Comparison of ENCODE assay signal across 1 cellular context in the genomic region with DNA sequence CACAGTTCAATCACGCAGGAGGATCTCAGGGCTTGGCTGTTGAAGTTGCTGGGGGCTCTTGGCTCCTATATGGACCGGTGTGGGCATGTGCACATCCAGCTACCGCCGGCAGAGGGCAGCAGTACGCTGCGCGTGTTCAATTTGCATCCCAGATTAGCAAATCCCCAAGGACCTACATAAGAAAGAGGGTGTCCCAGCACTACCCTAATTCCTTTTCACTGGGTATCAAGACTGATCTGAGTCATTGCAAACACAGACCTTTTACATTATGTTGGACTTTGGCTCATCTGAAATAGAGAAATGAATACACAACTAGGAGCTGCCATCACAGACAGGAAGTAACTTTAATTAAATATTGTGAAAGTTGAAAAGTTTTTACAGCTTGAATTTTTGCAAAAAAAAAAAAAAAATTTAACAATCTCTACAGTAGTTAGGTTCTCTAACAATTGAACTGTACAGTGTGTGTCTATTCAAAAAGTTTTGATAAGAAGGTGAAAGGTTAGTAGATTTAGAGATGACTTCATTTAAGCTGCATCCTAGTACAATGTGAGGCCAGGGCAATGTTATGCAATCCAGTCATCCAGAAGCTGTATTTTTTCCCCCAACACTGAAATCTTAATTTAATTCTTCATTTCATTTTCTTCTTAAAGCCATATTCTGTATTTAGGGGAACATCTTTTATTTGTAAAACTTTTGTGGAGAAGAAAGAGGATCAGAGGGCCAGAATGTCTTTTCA.
TF ChIP-seq lines count a peak whose summit lies in the region.

No MANE protein-coding gene starts in this region.

TF ChIP-seq in GM12878, 131 proteins besides CTCF, POLR2A, EP300 and RAD21 (continued from another document):
- TF ChIP-seq, protein P1, sequence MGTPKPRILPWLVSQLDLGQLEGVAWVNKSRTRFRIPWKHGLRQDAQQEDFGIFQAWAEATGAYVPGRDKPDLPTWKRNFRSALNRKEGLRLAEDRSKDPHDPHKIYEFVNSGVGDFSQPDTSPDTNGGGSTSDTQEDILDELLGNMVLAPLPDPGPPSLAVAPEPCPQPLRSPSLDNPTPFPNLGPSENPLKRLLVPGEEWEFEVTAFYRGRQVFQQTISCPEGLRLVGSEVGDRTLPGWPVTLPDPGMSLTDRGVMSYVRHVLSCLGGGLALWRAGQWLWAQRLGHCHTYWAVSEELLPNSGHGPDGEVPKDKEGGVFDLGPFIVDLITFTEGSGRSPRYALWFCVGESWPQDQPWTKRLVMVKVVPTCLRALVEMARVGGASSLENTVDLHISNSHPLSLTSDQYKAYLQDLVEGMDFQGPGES (IDR thresholded peaks at IDR 0.05): 0 out of 2 replicates have a peak, but pooled peaks have one; percentile 19
- TF ChIP-seq, protein P2, sequence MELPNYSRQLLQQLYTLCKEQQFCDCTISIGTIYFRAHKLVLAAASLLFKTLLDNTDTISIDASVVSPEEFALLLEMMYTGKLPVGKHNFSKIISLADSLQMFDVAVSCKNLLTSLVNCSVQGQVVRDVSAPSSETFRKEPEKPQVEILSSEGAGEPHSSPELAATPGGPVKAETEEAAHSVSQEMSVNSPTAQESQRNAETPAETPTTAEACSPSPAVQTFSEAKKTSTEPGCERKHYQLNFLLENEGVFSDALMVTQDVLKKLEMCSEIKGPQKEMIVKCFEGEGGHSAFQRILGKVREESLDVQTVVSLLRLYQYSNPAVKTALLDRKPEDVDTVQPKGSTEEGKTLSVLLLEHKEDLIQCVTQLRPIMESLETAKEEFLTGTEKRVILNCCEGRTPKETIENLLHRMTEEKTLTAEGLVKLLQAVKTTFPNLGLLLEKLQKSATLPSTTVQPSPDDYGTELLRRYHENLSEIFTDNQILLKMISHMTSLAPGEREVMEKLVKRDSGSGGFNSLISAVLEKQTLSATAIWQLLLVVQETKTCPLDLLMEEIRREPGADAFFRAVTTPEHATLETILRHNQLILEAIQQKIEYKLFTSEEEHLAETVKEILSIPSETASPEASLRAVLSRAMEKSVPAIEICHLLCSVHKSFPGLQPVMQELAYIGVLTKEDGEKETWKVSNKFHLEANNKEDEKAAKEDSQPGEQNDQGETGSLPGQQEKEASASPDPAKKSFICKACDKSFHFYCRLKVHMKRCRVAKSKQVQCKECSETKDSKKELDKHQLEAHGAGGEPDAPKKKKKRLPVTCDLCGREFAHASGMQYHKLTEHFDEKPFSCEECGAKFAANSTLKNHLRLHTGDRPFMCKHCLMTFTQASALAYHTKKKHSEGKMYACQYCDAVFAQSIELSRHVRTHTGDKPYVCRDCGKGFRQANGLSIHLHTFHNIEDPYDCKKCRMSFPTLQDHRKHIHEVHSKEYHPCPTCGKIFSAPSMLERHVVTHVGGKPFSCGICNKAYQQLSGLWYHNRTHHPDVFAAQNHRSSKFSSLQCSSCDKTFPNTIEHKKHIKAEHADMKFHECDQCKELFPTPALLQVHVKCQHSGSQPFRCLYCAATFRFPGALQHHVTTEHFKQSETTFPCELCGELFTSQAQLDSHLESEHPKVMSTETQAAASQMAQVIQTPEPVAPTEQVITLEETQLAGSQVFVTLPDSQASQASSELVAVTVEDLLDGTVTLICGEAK (IDR thresholded peaks at IDR 0.05; ENCODE audit: borderline replicate concordance): no peak; the same call in 1 of the 2 replicates
- TF ChIP-seq BACH1 (IDR thresholded peaks at IDR 0.05; ENCODE audit: borderline replicate concordance): no peak; the same call in 1 of the 2 replicates
- peak; percentile 44; the same call in 1 of the 2 replicates for TF ChIP-seq NR2F1 (conservative IDR thresholded peaks at IDR 0.05)
- no peak for TF ChIP-seq SIN3A (IDR thresholded peaks at IDR 0.05; ENCODE audit: low read depth, low read length)
- peak; percentile 88; the same call in 2 of the 3 replicates for TF ChIP-seq POU2F2 (IDR thresholded peaks at IDR 0.05; ENCODE audit: borderline replicate concordance, low read depth, low read length)
- TF ChIP-seq, protein P3, sequence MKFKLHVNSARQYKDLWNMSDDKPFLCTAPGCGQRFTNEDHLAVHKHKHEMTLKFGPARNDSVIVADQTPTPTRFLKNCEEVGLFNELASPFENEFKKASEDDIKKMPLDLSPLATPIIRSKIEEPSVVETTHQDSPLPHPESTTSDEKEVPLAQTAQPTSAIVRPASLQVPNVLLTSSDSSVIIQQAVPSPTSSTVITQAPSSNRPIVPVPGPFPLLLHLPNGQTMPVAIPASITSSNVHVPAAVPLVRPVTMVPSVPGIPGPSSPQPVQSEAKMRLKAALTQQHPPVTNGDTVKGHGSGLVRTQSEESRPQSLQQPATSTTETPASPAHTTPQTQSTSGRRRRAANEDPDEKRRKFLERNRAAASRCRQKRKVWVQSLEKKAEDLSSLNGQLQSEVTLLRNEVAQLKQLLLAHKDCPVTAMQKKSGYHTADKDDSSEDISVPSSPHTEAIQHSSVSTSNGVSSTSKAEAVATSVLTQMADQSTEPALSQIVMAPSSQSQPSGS (IDR thresholded peaks at IDR 0.05; ENCODE audit: low read length): peak; percentile 72
- TF ChIP-seq, protein P4, sequence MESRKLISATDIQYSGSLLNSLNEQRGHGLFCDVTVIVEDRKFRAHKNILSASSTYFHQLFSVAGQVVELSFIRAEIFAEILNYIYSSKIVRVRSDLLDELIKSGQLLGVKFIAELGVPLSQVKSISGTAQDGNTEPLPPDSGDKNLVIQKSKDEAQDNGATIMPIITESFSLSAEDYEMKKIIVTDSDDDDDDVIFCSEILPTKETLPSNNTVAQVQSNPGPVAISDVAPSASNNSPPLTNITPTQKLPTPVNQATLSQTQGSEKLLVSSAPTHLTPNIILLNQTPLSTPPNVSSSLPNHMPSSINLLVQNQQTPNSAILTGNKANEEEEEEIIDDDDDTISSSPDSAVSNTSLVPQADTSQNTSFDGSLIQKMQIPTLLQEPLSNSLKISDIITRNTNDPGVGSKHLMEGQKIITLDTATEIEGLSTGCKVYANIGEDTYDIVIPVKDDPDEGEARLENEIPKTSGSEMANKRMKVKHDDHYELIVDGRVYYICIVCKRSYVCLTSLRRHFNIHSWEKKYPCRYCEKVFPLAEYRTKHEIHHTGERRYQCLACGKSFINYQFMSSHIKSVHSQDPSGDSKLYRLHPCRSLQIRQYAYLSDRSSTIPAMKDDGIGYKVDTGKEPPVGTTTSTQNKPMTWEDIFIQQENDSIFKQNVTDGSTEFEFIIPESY (IDR thresholded peaks at IDR 0.05): peak; percentile 31; the same call in 1 of the 2 replicates
- TF ChIP-seq, protein P5, sequence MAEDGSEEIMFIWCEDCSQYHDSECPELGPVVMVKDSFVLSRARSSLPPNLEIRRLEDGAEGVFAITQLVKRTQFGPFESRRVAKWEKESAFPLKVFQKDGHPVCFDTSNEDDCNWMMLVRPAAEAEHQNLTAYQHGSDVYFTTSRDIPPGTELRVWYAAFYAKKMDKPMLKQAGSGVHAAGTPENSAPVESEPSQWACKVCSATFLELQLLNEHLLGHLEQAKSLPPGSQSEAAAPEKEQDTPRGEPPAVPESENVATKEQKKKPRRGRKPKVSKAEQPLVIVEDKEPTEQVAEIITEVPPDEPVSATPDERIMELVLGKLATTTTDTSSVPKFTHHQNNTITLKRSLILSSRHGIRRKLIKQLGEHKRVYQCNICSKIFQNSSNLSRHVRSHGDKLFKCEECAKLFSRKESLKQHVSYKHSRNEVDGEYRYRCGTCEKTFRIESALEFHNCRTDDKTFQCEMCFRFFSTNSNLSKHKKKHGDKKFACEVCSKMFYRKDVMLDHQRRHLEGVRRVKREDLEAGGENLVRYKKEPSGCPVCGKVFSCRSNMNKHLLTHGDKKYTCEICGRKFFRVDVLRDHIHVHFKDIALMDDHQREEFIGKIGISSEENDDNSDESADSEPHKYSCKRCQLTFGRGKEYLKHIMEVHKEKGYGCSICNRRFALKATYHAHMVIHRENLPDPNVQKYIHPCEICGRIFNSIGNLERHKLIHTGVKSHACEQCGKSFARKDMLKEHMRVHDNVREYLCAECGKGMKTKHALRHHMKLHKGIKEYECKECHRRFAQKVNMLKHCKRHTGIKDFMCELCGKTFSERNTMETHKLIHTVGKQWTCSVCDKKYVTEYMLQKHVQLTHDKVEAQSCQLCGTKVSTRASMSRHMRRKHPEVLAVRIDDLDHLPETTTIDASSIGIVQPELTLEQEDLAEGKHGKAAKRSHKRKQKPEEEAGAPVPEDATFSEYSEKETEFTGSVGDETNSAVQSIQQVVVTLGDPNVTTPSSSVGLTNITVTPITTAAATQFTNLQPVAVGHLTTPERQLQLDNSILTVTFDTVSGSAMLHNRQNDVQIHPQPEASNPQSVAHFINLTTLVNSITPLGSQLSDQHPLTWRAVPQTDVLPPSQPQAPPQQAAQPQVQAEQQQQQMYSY (CRISPR knock-in tag; IDR thresholded peaks at IDR 0.05): no peak
- 0 out of 2 replicates have a peak, but pooled peaks have one; percentile 46 for TF ChIP-seq YBX1 (IDR thresholded peaks at IDR 0.05)
- TF ChIP-seq, protein P6, sequence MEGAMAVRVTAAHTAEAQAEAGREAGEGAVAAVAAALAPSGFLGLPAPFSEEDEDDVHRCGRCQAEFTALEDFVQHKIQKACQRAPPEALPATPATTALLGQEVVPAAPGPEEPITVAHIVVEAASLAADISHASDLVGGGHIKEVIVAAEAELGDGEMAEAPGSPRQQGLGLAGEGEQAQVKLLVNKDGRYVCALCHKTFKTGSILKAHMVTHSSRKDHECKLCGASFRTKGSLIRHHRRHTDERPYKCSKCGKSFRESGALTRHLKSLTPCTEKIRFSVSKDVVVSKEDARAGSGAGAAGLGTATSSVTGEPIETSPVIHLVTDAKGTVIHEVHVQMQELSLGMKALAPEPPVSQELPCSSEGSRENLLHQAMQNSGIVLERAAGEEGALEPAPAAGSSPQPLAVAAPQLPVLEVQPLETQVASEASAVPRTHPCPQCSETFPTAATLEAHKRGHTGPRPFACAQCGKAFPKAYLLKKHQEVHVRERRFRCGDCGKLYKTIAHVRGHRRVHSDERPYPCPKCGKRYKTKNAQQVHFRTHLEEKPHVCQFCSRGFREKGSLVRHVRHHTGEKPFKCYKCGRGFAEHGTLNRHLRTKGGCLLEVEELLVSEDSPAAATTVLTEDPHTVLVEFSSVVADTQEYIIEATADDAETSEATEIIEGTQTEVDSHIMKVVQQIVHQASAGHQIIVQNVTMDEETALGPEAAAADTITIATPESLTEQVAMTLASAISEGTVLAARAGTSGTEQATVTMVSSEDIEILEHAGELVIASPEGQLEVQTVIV (IDR thresholded peaks at IDR 0.05; ENCODE audit: borderline replicate concordance, partially characterized antibody): no peak
- no peak for TF ChIP-seq ASH2L (IDR thresholded peaks at IDR 0.05; ENCODE audit: borderline replicate concordance, low read depth)
- TF ChIP-seq, protein P7, sequence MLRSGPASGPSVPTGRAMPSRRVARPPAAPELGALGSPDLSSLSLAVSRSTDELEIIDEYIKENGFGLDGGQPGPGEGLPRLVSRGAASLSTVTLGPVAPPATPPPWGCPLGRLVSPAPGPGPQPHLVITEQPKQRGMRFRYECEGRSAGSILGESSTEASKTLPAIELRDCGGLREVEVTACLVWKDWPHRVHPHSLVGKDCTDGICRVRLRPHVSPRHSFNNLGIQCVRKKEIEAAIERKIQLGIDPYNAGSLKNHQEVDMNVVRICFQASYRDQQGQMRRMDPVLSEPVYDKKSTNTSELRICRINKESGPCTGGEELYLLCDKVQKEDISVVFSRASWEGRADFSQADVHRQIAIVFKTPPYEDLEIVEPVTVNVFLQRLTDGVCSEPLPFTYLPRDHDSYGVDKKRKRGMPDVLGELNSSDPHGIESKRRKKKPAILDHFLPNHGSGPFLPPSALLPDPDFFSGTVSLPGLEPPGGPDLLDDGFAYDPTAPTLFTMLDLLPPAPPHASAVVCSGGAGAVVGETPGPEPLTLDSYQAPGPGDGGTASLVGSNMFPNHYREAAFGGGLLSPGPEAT (IDR thresholded peaks at IDR 0.05; ENCODE audit: low read depth): peak; percentile 87
- TF ChIP-seq CREM (IDR thresholded peaks at IDR 0.05; ENCODE audit: low read depth): no peak
- TF ChIP-seq ZBED1 (IDR thresholded peaks at IDR 0.05; ENCODE audit: borderline replicate concordance): no peak
- TF ChIP-seq RUNX3 (IDR thresholded peaks at IDR 0.05; ENCODE audit: low read length): peak; percentile 14; the same call in 1 of the 2 replicates
- peak in 1 of 2 experiments; percentile 23; a peak in 1 of 4 replicates for TF ChIP-seq ETV6 (conservative IDR thresholded peaks at IDR 0.05 in 1 of 2, IDR thresholded peaks at IDR 0.05 in 1 of 2; ENCODE audit: borderline replicate concordance in 1 of 2, low read depth in 1 of 2)
- peak; percentile 43; the same call in 1 of the 2 replicates for TF ChIP-seq NFIC (IDR thresholded peaks at IDR 0.05; ENCODE audit: low read depth, low read length)
- TF ChIP-seq SMARCA5 (IDR thresholded peaks at IDR 0.05): peak; percentile 52; the same call in 1 of the 2 replicates
- TF ChIP-seq FOS (IDR thresholded peaks at IDR 0.05; ENCODE audit: borderline replicate concordance, extremely low read depth, insufficient read length): no peak
- peak; percentile 40; the same call in 1 of the 2 replicates for TF ChIP-seq HDGF (IDR thresholded peaks at IDR 0.05)
- TF ChIP-seq, protein P8, sequence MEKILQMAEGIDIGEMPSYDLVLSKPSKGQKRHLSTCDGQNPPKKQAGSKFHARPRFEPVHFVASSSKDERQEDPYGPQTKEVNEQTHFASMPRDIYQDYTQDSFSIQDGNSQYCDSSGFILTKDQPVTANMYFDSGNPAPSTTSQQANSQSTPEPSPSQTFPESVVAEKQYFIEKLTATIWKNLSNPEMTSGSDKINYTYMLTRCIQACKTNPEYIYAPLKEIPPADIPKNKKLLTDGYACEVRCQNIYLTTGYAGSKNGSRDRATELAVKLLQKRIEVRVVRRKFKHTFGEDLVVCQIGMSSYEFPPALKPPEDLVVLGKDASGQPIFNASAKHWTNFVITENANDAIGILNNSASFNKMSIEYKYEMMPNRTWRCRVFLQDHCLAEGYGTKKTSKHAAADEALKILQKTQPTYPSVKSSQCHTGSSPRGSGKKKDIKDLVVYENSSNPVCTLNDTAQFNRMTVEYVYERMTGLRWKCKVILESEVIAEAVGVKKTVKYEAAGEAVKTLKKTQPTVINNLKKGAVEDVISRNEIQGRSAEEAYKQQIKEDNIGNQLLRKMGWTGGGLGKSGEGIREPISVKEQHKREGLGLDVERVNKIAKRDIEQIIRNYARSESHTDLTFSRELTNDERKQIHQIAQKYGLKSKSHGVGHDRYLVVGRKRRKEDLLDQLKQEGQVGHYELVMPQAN (conservative IDR thresholded peaks at IDR 0.05): no peak
